Comparison of ENCODE assay signal across 11 cellular contexts in the genomic region with DNA sequence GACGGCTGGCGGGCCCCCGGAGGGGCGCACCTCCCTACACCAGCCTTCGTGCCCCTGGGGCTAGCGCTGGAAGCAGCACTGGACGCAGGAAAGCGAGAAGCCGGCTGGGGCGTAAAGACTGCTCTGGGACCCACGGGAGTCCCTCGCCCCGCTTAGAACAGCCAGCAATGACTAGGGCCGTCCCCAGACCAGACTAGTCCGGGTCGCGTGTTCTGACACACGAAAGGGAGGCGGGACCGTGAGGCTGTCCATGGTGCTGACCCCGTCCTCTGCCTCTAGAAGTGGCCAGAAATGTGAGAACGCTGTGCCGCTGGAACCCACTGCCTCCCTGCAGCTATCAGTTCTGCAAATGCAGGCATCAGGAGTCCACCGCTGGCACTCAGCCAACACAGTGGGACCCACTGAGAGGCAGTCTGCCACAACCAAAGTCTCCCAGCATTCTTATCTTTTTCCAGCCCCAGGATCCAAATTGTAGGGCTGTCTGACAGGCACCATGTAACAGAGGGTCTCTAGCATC. TPM values are rescaled to one million over a fixed set of nuclear protein-coding genes. Genes with fewer than 3 reads are reported as not detected.
DNase-seq lines count a peak whose midpoint lies in the region; ATAC-seq and TF ChIP-seq lines count a peak whose summit lies in the region.
"Had no signal": no experiment of that assay in that cellular context is flagged by ENCODE, and none has a peak within 500 bp of the region (broad histone marks: within the 10 kb centered on the region; RNA-seq: fewer than 3 reads in every experiment).

A gene with protein sequence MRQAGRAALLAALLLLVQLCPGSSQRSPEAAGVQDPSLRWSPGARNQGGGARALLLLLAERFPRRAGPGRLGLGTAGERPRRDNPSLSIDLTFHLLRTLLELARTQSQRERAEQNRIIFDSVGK (minus strand): TSS at position 87 of the 517 bp plus-strand sequence. CDS start 550 bp downstream, outside the sequence.

- H3K9ac ChIP-seq in SK-N-MC (ENCODE audit: insufficient read length) = no peak within 1 kb of the TSS

- no peak within 1 kb of the TSS for H3K27ac ChIP-seq in SK-N-MC
- no peak within 1 kb of the TSS for H3K27ac ChIP-seq in sigmoid colon
- H3K27ac ChIP-seq: uterus had no signal

- H3K27ac Mint-ChIP-seq in naive thymus-derived CD8-positive, alpha-beta T cell = peak within 1 kb of the TSS in 1 of 10 donors; percentile 8

- H3K36me3 ChIP-seq in SK-N-MC (ENCODE audit: insufficient read depth, low read length) (no peaks in the 10 kb centered on the region), sigmoid colon (peaks cover 4 to 17% (median 12%) of the 10 kb centered on the region in 4 donors)
- H3K36me3 ChIP-seq: uterus had no signal

- peaks cover 28 to 55% (median 46%) of the 10 kb centered on the region in 3 donors for H3K27me3 ChIP-seq in sigmoid colon

- 35 to 60% methylated on average over 24 of the region's 24 CpGs for WGBS in sigmoid colon, 2 donors

- peak; percentile 58 for DNase-seq in Daoy (ENCODE audit: low read depth)
- no peak for DNase-seq in SK-N-MC (ENCODE audit: low read depth, low spot score)
- peak; percentile 36 for DNase-seq in fibroblast of mammary gland (ENCODE audit: low read depth)
- DNase-seq in naive thymus-derived CD8-positive, alpha-beta T cell = no peak
- no peak for DNase-seq in stimulated activated CD4-positive, alpha-beta T cell treated with anti-CD3 and anti-CD28 coated beads, Interleukin-4, amount 100 ng/mL, for 24 hours
- DNase-seq in sigmoid colon = no peak
- DNase-seq in omental fat pad (ENCODE audit: low spot score) = no peak
- no peak for DNase-seq in effector CD4-positive, alpha-beta T cell
- DNase-seq: activated CD4-positive, alpha-beta T cell treated with anti-CD3 and anti-CD28 coated beads, Interleukin-2, amount 50 U/mL, for 4 hours; NCI-H2029 treated with DMSO at 0.1 percent for 48 hours; uterus had no signal

- peaks cover 8 to 32% (median 13%) of the 10 kb centered on the region in 5 donors for H3K27me3 Mint-ChIP-seq in naive thymus-derived CD8-positive, alpha-beta T cell

- H3K36me3 Mint-ChIP-seq in naive thymus-derived CD8-positive, alpha-beta T cell = peaks cover 6 to 26% (median 16%) of the 10 kb centered on the region in 3 donors

- H3K4me3 ChIP-seq in SK-N-MC = peak within 1 kb of the TSS; percentile 30; the same call in 1 of the 2 replicates
- H3K4me3 ChIP-seq in fibroblast of mammary gland (ENCODE audit: control insufficient read depth, low read depth, low read length) = no peak within 1 kb of the TSS
- no peak within 1 kb of the TSS for H3K4me3 ChIP-seq in sigmoid colon
- H3K4me3 ChIP-seq: uterus had no signal

- no peaks in the 10 kb centered on the region for H3K9me3 Mint-ChIP-seq in naive thymus-derived CD8-positive, alpha-beta T cell

- no peak for TF ChIP-seq POLR2A in sigmoid colon (IDR thresholded peaks at IDR 0.05)

- intact Hi-C loops in sigmoid colon (cut with DNase I) = no loop called here

- peaks cover 8 to 13% (median 9%) of the 10 kb centered on the region in 4 donors for H3K4me1 Mint-ChIP-seq in naive thymus-derived CD8-positive, alpha-beta T cell

- no peak for ATAC-seq in naive thymus-derived CD8-positive, alpha-beta T cell
- no peak for ATAC-seq in omental fat pad (ENCODE audit: low FRiP score)

- peaks cover 0 to 24% (median 23%) of the 10 kb centered on the region in 4 donors for H3K4me1 ChIP-seq in sigmoid colon

- TF ChIP-seq EP300 in sigmoid colon (IDR thresholded peaks at IDR 0.05) = no peak

- H3K9me3 ChIP-seq in SK-N-MC (ENCODE audit: low read depth, low read length) (no peaks in the 10 kb centered on the region), sigmoid colon (no peaks in the 10 kb centered on the region)
- H3K9me3 ChIP-seq: uterus had no signal

- peak within 1 kb of the TSS in 7 of 10 donors; percentile 28 to 75 (median 48) for H3K4me3 Mint-ChIP-seq in naive thymus-derived CD8-positive, alpha-beta T cell

- POLR2A ChIA-PET in naive thymus-derived CD8-positive, alpha-beta T cell (lab: Charles Lee) = no interaction called here

- TF ChIP-seq CTCF in fibroblast of mammary gland (conservative IDR thresholded peaks at IDR 0.05; ENCODE audit: control insufficient read depth, insufficient read depth, low read depth, low read length) (no peak), sigmoid colon (IDR thresholded peaks at IDR 0.05) (no peak), omental fat pad (IDR thresholded peaks at IDR 0.05) (no peak)

RNA-seq across cellular contexts. Expression of the gene that starts here (rescaled TPM):
- total RNA-seq in Daoy (2014; rRNA removed; shearing (Covaris generic)) = 0.11 TPM in 1 of 2 replicates, not detected in the other
- total RNA-seq in naive thymus-derived CD8-positive, alpha-beta T cell = 1 to 10 TPM; 5.9 to 6.9 TPM
- polyA plus RNA-seq in naive thymus-derived CD8-positive, alpha-beta T cell = 1 to 10 TPM in 2 of 3 donors, under 1 TPM in 1; 0.54 to 1.3 (median 1.2) TPM
- total RNA-seq in sigmoid colon (1 to 10 TPM in 3 of 4 donors, under 1 TPM in 1; 0.71 to 6.5 (median 2.8) TPM), omental fat pad (1 to 10 TPM; 1.4 to 4.9 (median 2.3) TPM)
- polyA plus RNA-seq in sigmoid colon = under 1 TPM in 1 of 3 donors, not detected in 2; 0.89 TPM

Comparison
In these comparisons a context has a peak if more than half of its experiments do, and no peak if none do; other contexts are left out.
1. Peak in DNase-seq in Daoy; RNA of the gene not detected or under 1 TPM.